ENCODE assay signal across 22 cellular contexts in genomic region chr17:82386256-82386831, GRCh38. TPM values are rescaled to one million over a fixed set of nuclear protein-coding genes. Genes with fewer than 3 reads are reported as not detected.
"Had no signal": no experiment of that assay in that cellular context is flagged by ENCODE, and none has a peak within 500 bp of the region (broad histone marks: within the 10 kb centered on the region; RNA-seq: fewer than 3 reads in every experiment).

No MANE protein-coding gene starts in this region.

- H3K27ac ChIP-seq: brain microvascular endothelial cell, epithelial cell of prostate, thyroid gland had no signal

- H3K9me3 Mint-ChIP-seq: activated naive CD8-positive, alpha-beta T cell treated with anti-CD3 and anti-CD28 coated beads, Interleukin-2, amount 10 ng/mL, durations not matched to agents 7 days and 5 days; activated T-helper 1 cell treated with anti-CD3 and anti-CD28 coated beads, Interleukin-12 subunit alpha, Interleukin-12 subunit beta, Interleukin-2, Interleukin-4 antibody, amounts not matched to agents 30 ng/mL and 10 ng/mL and 1 ng/mL, durations not matched to agents 14 hours and 24 hours and 36 hours; effector memory CD8-positive, alpha-beta T cell; naive thymus-derived CD8-positive, alpha-beta T cell; stimulated activated effector memory CD8-positive, alpha-beta T cell treated with anti-CD3 and anti-CD28 coated beads, Interleukin-12 subunit alpha, Interleukin-12 subunit beta, amount 100 ng/mL, for 72 hours; T-cell had no signal

- ATAC-seq: activated CD4-positive, CD25-positive, alpha-beta regulatory T cell treated with anti-CD3 and anti-CD28 coated beads, Interleukin-2, amount 50 U/mL, for 24 hours; effector memory CD8-positive, alpha-beta T cell; left lobe of liver; naive thymus-derived CD8-positive, alpha-beta T cell; stimulated activated effector memory CD8-positive, alpha-beta T cell treated with anti-CD3 and anti-CD28 coated beads, Interleukin-12 subunit alpha, Interleukin-12 subunit beta, amount 100 ng/mL, for 72 hours; T-cell had no signal

- H3K4me1 Mint-ChIP-seq: activated naive CD8-positive, alpha-beta T cell treated with anti-CD3 and anti-CD28 coated beads, Interleukin-2, amount 10 ng/mL, durations not matched to agents 7 days and 5 days had no signal

- H3K9me3 ChIP-seq: mucosa of descending colon, sigmoid colon, thyroid gland had no signal

- H3K27me3 ChIP-seq: thyroid gland had no signal

- DNase-seq: activated CD4-positive, alpha-beta T cell treated with anti-CD3 and anti-CD28 coated beads, Interleukin-2, amount 50 U/mL, for 1 hour; activated naive CD8-positive, alpha-beta T cell treated with anti-CD3 and anti-CD28 coated beads, Interleukin-2, amount 10 ng/mL, durations not matched to agents 7 days and 5 days; anterior cingulate cortex; brain microvascular endothelial cell; dermis blood vessel endothelial cell; effector memory CD8-positive, alpha-beta T cell; head of caudate nucleus; nucleus accumbens; sigmoid colon; stimulated activated CD4-positive, alpha-beta T cell treated with anti-CD3 and anti-CD28 coated beads, Interleukin-12 subunit alpha, Interleukin-12 subunit beta, amount 100 ng/mL, for 4 hours; T-cell; T-helper 9 cell; thyroid gland had no signal

- H3K36me3 Mint-ChIP-seq: activated naive CD8-positive, alpha-beta T cell treated with anti-CD3 and anti-CD28 coated beads, Interleukin-2, amount 10 ng/mL, durations not matched to agents 7 days and 5 days; naive thymus-derived CD8-positive, alpha-beta T cell; stimulated activated effector memory CD8-positive, alpha-beta T cell treated with anti-CD3 and anti-CD28 coated beads, Interleukin-12 subunit alpha, Interleukin-12 subunit beta, amount 100 ng/mL, for 72 hours; T-cell had no signal

- H3K4me3 ChIP-seq: mucosa of descending colon, sigmoid colon, thyroid gland had no signal

- H3K36me3 ChIP-seq: brain microvascular endothelial cell, sigmoid colon, thyroid gland had no signal

- H3K27ac Mint-ChIP-seq: activated naive CD8-positive, alpha-beta T cell treated with anti-CD3 and anti-CD28 coated beads, Interleukin-2, amount 10 ng/mL, durations not matched to agents 7 days and 5 days; activated T-helper 1 cell treated with anti-CD3 and anti-CD28 coated beads, Interleukin-12 subunit alpha, Interleukin-12 subunit beta, Interleukin-2, Interleukin-4 antibody, amounts not matched to agents 30 ng/mL and 10 ng/mL and 1 ng/mL, durations not matched to agents 14 hours and 24 hours and 36 hours; effector memory CD8-positive, alpha-beta T cell; naive thymus-derived CD8-positive, alpha-beta T cell; stimulated activated effector memory CD8-positive, alpha-beta T cell treated with anti-CD3 and anti-CD28 coated beads, Interleukin-12 subunit alpha, Interleukin-12 subunit beta, amount 100 ng/mL, for 72 hours; T-cell had no signal

- H3K4me3 Mint-ChIP-seq: activated naive CD8-positive, alpha-beta T cell treated with anti-CD3 and anti-CD28 coated beads, Interleukin-2, amount 10 ng/mL, durations not matched to agents 7 days and 5 days; activated T-helper 1 cell treated with anti-CD3 and anti-CD28 coated beads, Interleukin-12 subunit alpha, Interleukin-12 subunit beta, Interleukin-2, Interleukin-4 antibody, amounts not matched to agents 30 ng/mL and 10 ng/mL and 1 ng/mL, durations not matched to agents 14 hours and 24 hours and 36 hours; effector memory CD8-positive, alpha-beta T cell; naive thymus-derived CD8-positive, alpha-beta T cell; stimulated activated effector memory CD8-positive, alpha-beta T cell treated with anti-CD3 and anti-CD28 coated beads, Interleukin-12 subunit alpha, Interleukin-12 subunit beta, amount 100 ng/mL, for 72 hours; T-cell had no signal

RNA-seq across cellular contexts. Expression of gene UTS2R, which starts 14.8 kb away (rescaled TPM):
- total RNA-seq: activated CD8-positive, alpha-beta memory T cell treated with anti-CD3 and anti-CD28 coated beads for 36 hours; activated naive CD8-positive, alpha-beta T cell treated with anti-CD3 and anti-CD28 coated beads, Interleukin-2, amount 10 ng/mL, durations not matched to agents 7 days and 5 days; activated T-helper 1 cell treated with anti-CD3 and anti-CD28 coated beads, Interleukin-12 subunit alpha, Interleukin-12 subunit beta, Interleukin-2, Interleukin-4 antibody, amounts not matched to agents 30 ng/mL and 10 ng/mL and 1 ng/mL, durations not matched to agents 14 hours and 24 hours and 36 hours; dermis blood vessel endothelial cell; frontal cortex; left lobe of liver; mucosa of descending colon; naive thymus-derived CD8-positive, alpha-beta T cell; sigmoid colon; T-cell had no signal
- polyA plus RNA-seq: naive thymus-derived CD8-positive, alpha-beta T cell; sigmoid colon had no signal

RNA-seq across cellular contexts. Expression of gene TEX19, which starts 27.3 kb away (rescaled TPM):
- total RNA-seq: activated CD8-positive, alpha-beta memory T cell treated with anti-CD3 and anti-CD28 coated beads for 36 hours; activated naive CD8-positive, alpha-beta T cell treated with anti-CD3 and anti-CD28 coated beads, Interleukin-2, amount 10 ng/mL, durations not matched to agents 7 days and 5 days; dermis blood vessel endothelial cell; frontal cortex; left lobe of liver; mucosa of descending colon; naive thymus-derived CD8-positive, alpha-beta T cell; sigmoid colon; T-cell had no signal
- polyA plus RNA-seq: naive thymus-derived CD8-positive, alpha-beta T cell had no signal
